1 cellular context compared by ENCODE assay signal in genomic region chr5:176169393-176170063, GRCh38.
TF ChIP-seq lines count a peak whose summit lies in the region.

No MANE protein-coding gene starts in this region.

TF ChIP-seq in K562, 482 proteins besides CTCF, POLR2A, EP300 and RAD21 (continued from another document):
- no peak for TF ChIP-seq PBX2 (CRISPR knock-in tag; IDR thresholded peaks at IDR 0.05; ENCODE audit: low read depth)
- TF ChIP-seq PBX2 (tag; conservative IDR thresholded peaks at IDR 0.05; ENCODE audit: low read depth): 0 out of 2 replicates have a peak, but pooled peaks have one; percentile 21
- peak; percentile 42 for TF ChIP-seq NCOR1 (IDR thresholded peaks at IDR 0.05)
- no peak for TF ChIP-seq TCF7L2 (IDR thresholded peaks at IDR 0.05; ENCODE audit: low read depth, low read length)
- TF ChIP-seq VEZF1 (CRISPR knock-in tag; IDR thresholded peaks at IDR 0.05): peak; percentile 79
- no peak for TF ChIP-seq BRD4 (IDR thresholded peaks at IDR 0.05)
- no peak for TF ChIP-seq CHD4 (IDR thresholded peaks at IDR 0.05; ENCODE audit: insufficient read depth, insufficient replicate concordance, low read depth, low read length, poor library complexity, severe bottlenecking)
- peak in 1 of 2 experiments; percentile 47; a peak in 1 of 4 replicates for TF ChIP-seq RCOR1 (IDR thresholded peaks at IDR 0.05; ENCODE audit: borderline replicate concordance in 1 of 2, low read depth in 2 of 2, low read length in 2 of 2)
- peak; percentile 73 for TF ChIP-seq CEBPB (tag; IDR thresholded peaks at IDR 0.05)
- TF ChIP-seq CBFA2T3 (IDR thresholded peaks at IDR 0.05): peak; percentile 72
- TF ChIP-seq IFI16 (CRISPR knock-in tag; IDR thresholded peaks at IDR 0.05): no peak
- TF ChIP-seq SMAD4 (CRISPR knock-in tag; conservative IDR thresholded peaks at IDR 0.05): no peak
- no peak for TF ChIP-seq CTBP1 (IDR thresholded peaks at IDR 0.05; ENCODE audit: borderline replicate concordance)
- peak; percentile 80 for TF ChIP-seq ARID1B (IDR thresholded peaks at IDR 0.05)
- TF ChIP-seq NFIC (IDR thresholded peaks at IDR 0.05): peak; percentile 88
- TF ChIP-seq CBFA2T2 (conservative IDR thresholded peaks at IDR 0.05): peak; percentile 51
- TF ChIP-seq TCF3 (CRISPR knock-in tag; IDR thresholded peaks at IDR 0.05): peak; percentile 76
- TF ChIP-seq ESRRA (IDR thresholded peaks at IDR 0.05; ENCODE audit: borderline replicate concordance, low read depth): no peak
- peak in 1 of 2 experiments; percentile 71; a peak in 2 of 4 replicates for TF ChIP-seq FOXK2 (conservative IDR thresholded peaks at IDR 0.05 in 1 of 2, IDR thresholded peaks at IDR 0.05 in 1 of 2; ENCODE audit: low read depth in 2 of 2)
- peak in 1 of 2 experiments; percentile 61; a peak in 1 of 4 replicates for TF ChIP-seq KDM1A (IDR thresholded peaks at IDR 0.05)
- peak; percentile 64; the same call in 1 of the 2 replicates for TF ChIP-seq DPF2 (IDR thresholded peaks at IDR 0.05)
- TF ChIP-seq SRSF1 (IDR thresholded peaks at IDR 0.05; ENCODE audit: low read depth, low read length): no peak
- TF ChIP-seq RBM22 (IDR thresholded peaks at IDR 0.05; ENCODE audit: low read depth, low read length, poor library complexity, severe bottlenecking): no peak
- 0 out of 2 replicates have a peak, but pooled peaks have one; percentile 9 for TF ChIP-seq STAT5A (IDR thresholded peaks at IDR 0.05; ENCODE audit: borderline replicate concordance, low read length)
- TF ChIP-seq PKNOX1 (IDR thresholded peaks at IDR 0.05): 0 out of 2 replicates have a peak, but pooled peaks have one; percentile 20
- TF ChIP-seq PRDM10 (IDR thresholded peaks at IDR 0.05; ENCODE audit: partially characterized antibody): peak; percentile 97
- 0 out of 4 replicates have a peak, but pooled peaks of 1 of the 2 experiments have one; percentile 30 for TF ChIP-seq TRIM24 (IDR thresholded peaks at IDR 0.05)
- TF ChIP-seq CEBPG (CRISPR knock-in tag; IDR thresholded peaks at IDR 0.05): no peak
- 0 out of 4 replicates have a peak, but pooled peaks of 1 of the 2 experiments have one; percentile 26 for TF ChIP-seq CEBPG (tag; conservative IDR thresholded peaks at IDR 0.05 in 1 of 2, IDR thresholded peaks at IDR 0.05 in 1 of 2)
